ENCODE assay signal across 30 cellular contexts in genomic region chr14:26873556-26873955, GRCh38.
"Had no signal": no experiment of that assay in that cellular context is flagged by ENCODE, and none has a peak within 500 bp of the region (broad histone marks: within the 10 kb centered on the region; RNA-seq: fewer than 3 reads in every experiment).

No MANE protein-coding gene starts in this region.

- H3K4me3 Mint-ChIP-seq: dendritic cell treated with granulocyte-macrophage colony-stimulating factor and Interleukin-4, amounts not matched to agents 40 ng/mL and 50 ng/mL, for 4 days; endodermal cell; mesothelial cell of epicardium; naive thymus-derived CD4-positive, alpha-beta T cell; nephron; neural progenitor cell; stimulated activated naive CD8-positive, alpha-beta T cell treated with anti-CD3 and anti-CD28 coated beads, Interleukin-15, amount 100 ng/mL, for 72 hours had no signal

- H3K27me3 Mint-ChIP-seq: dendritic cell treated with granulocyte-macrophage colony-stimulating factor and Interleukin-4, amounts not matched to agents 40 ng/mL and 50 ng/mL, for 4 days; naive thymus-derived CD4-positive, alpha-beta T cell; stimulated activated naive CD8-positive, alpha-beta T cell treated with anti-CD3 and anti-CD28 coated beads, Interleukin-15, amount 100 ng/mL, for 72 hours had no signal

- H3K27ac ChIP-seq: epithelial cell of prostate, gastroesophageal sphincter, left lung, neural progenitor cell, parathyroid adenoma, suprapubic skin, transverse colon, upper lobe of right lung had no signal

- H3K9me3 Mint-ChIP-seq: dendritic cell treated with granulocyte-macrophage colony-stimulating factor and Interleukin-4, amounts not matched to agents 40 ng/mL and 50 ng/mL, for 4 days; endodermal cell; mesothelial cell of epicardium; nephron; neural progenitor cell had no signal

- ATAC-seq: esophagus mucosa; gastroesophageal sphincter; left lung; mucosa of descending colon; naive thymus-derived CD4-positive, alpha-beta T cell; sciatic nerve; stimulated activated naive CD8-positive, alpha-beta T cell treated with anti-CD3 and anti-CD28 coated beads, Interleukin-15, amount 100 ng/mL, for 72 hours; upper lobe of right lung had no signal

- H3K36me3 Mint-ChIP-seq: mesothelial cell of epicardium, neural progenitor cell had no signal

- H3K27ac Mint-ChIP-seq: dendritic cell treated with granulocyte-macrophage colony-stimulating factor and Interleukin-4, amounts not matched to agents 40 ng/mL and 50 ng/mL, for 4 days; endodermal cell; mesothelial cell of epicardium; naive thymus-derived CD4-positive, alpha-beta T cell; neural progenitor cell; progenitor cell of endocrine pancreas; stimulated activated naive CD8-positive, alpha-beta T cell treated with anti-CD3 and anti-CD28 coated beads, Interleukin-15, amount 100 ng/mL, for 72 hours had no signal

- DNase-seq: effector CD8-positive, alpha-beta T cell; endodermal cell; foreskin fibroblast; heart right ventricle; hippocampal formation; left cardiac atrium; left lung; mesenchymal stem cell; mucosa of descending colon; naive thymus-derived CD4-positive, alpha-beta T cell; stimulated activated CD4-positive, alpha-beta T cell treated with anti-CD3 and anti-CD28 coated beads, Interleukin-12 subunit alpha, Interleukin-12 subunit beta, amount 100 ng/mL, for 4 hours; stimulated activated CD4-positive, alpha-beta T cell treated with anti-CD3 and anti-CD28 coated beads, Interleukin-1b, Interleukin-23, amount 100 ng/mL, for 48 hours; stimulated activated CD4-positive, alpha-beta T cell treated with anti-CD3 and anti-CD28 coated beads, Interleukin-4, amount 100 ng/mL, for 1 hour; stimulated activated CD8-positive, alpha-beta memory T cell treated with anti-CD3 and anti-CD28 coated beads, Interleukin-4, amount 100 ng/mL, for 48 hours; stimulated activated naive CD4-positive, alpha-beta T cell; stimulated activated naive CD8-positive, alpha-beta T cell treated with anti-CD3 and anti-CD28 coated beads, Interleukin-15, amount 100 ng/mL, for 72 hours; transverse colon; upper lobe of right lung had no signal

- FAIRE-seq: islet of Langerhans had no signal

- H3K4me1 Mint-ChIP-seq: mesothelial cell of epicardium; naive thymus-derived CD4-positive, alpha-beta T cell; stimulated activated naive CD8-positive, alpha-beta T cell treated with anti-CD3 and anti-CD28 coated beads, Interleukin-15, amount 100 ng/mL, for 72 hours had no signal
